In the genomic region with DNA sequence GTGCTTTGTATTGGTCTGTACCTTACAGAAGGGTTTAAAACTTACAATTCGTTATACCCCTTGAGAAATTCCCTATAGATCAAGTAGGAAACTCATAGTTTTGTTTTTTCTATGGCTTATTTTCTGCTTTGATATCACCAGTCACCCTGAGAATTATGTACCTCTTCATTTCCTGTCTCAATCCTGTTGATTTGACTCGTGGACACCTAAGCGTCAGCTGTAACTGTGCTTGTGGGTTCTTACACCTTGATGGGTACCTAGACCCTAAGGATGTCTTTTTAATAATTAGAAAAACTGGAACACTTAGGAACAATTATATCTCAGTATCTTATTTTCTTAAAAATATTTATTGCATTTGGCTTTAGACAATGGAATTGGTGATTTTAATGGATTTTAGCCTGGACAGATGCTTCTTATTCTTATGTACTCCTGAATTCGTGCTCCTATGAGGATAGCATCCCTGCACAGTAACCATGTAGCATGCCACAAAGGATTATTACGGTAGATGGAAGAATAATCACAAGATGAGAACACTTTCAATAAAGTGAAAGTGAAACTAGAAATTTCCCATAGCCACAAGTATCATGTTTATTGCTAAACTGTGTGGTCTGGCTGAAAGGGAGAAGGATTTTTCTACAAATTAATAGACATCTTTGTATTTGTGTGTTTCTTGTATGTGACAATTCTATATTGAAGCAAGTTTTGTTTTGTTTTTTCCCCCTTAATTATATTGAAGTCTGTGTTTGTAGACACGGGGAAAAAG, we compare ENCODE assay signal across 9 cellular contexts.
A peak's percentile ranks its signal among the peaks of the same experiment; 100 is the strongest.
DNase-seq lines count a peak whose midpoint lies in the region; ATAC-seq, FAIRE-seq and TF ChIP-seq lines count a peak whose summit lies in the region.
"Had no signal": no experiment of that assay in that cellular context is flagged by ENCODE, and none has a peak within 500 bp of the region (broad histone marks: within the 10 kb centered on the region; RNA-seq: fewer than 3 reads in every experiment).

No MANE protein-coding gene starts in this region.

- H3K36me3 ChIP-seq in SJSA1 (no peaks in the 10 kb centered on the region), kidney (ENCODE audit: control insufficient read depth in 1 of 2, insufficient read depth in 2 of 2, low read length in 2 of 2) (no peaks in the 10 kb centered on the region)

- ATAC-seq in right cardiac atrium: no peak
- ATAC-seq in Right ventricle myocardium superior (ENCODE audit: poor library complexity): no peak
- ATAC-seq in GM19395 (IDR thresholded peaks at IDR 0.05; ENCODE audit: unreplicated experiment): no peak
- no peak for ATAC-seq in HG03442 (IDR thresholded peaks at IDR 0.05; ENCODE audit: unreplicated experiment)
- no peak for ATAC-seq in GM18520 (IDR thresholded peaks at IDR 0.05; ENCODE audit: unreplicated experiment)

- DNase-seq in right cardiac atrium: no peak
- no peak for DNase-seq in Right ventricle myocardium superior
- DNase-seq in SJSA1 (ENCODE audit: low read depth in 1 of 2, low spot score in 2 of 2): peak in 1 of 2 experiments; percentile 19
- DNase-seq in kidney: no peak
- DNase-seq in dermis blood vessel endothelial cell: no peak

- H3K4me3 ChIP-seq in right cardiac atrium (ENCODE audit: low read length): peak overlapping the region; percentile 76
- H3K4me3 ChIP-seq in SJSA1: peak overlapping the region; percentile 18
- H3K4me3 ChIP-seq in kidney (ENCODE audit: low read length in 2 of 2): peak overlapping the region; percentile 47 to 56

- no peak for TF ChIP-seq CTCF in kidney (IDR thresholded peaks at IDR 0.05; ENCODE audit: borderline replicate concordance, extremely low read depth, insufficient read depth)

- H3K9me3 ChIP-seq in right cardiac atrium (ENCODE audit: control insufficient read depth, low read length) (no peaks in the 10 kb centered on the region), SJSA1 (replicated peaks) (no peaks in the 10 kb centered on the region), kidney (ENCODE audit: control insufficient read depth in 1 of 2, low read length in 2 of 2) (no peaks in the 10 kb centered on the region)

- 72% methylated on average over 6 of the region's 6 CpGs for WGBS in right cardiac atrium

- H3K27me3 ChIP-seq in right cardiac atrium (ENCODE audit: control insufficient read depth, insufficient read depth) (no peaks in the 10 kb centered on the region), SJSA1 (replicated peaks) (no peaks in the 10 kb centered on the region)

- H3K27ac ChIP-seq in right cardiac atrium (ENCODE audit: low read length): no peak overlapping the region
- H3K27ac ChIP-seq in SJSA1: peak overlapping the region; percentile 2; the same call in 1 of the 2 replicates
- H3K27ac ChIP-seq in kidney (ENCODE audit: low read depth in 2 of 2, low read length in 2 of 2): no peak overlapping the region

- intact Hi-C loops in right cardiac atrium (cut with DNase I): no loop called here
- intact Hi-C loops in Right ventricle myocardium superior (cut with DNase I): no loop called here
- intact Hi-C loops in kidney (cut with DNase I): no loop called here

- no peak overlapping the region for H3K9ac ChIP-seq in kidney (ENCODE audit: low read length in 2 of 2)

- FAIRE-seq in kidney (lab: Jason Lieb, UNC): no peak
- FAIRE-seq: GM19239 had no signal

- H3K4me1 ChIP-seq in right cardiac atrium (ENCODE audit: control insufficient read depth, insufficient read depth, low read length) (no peaks in the 10 kb centered on the region), SJSA1 (replicated peaks) (no peaks in the 10 kb centered on the region), kidney (ENCODE audit: control insufficient read depth in 1 of 2, insufficient read depth in 1 of 2, low read depth in 1 of 2, low read length in 2 of 2) (no peaks in the 10 kb centered on the region)

Comparison
In these comparisons a context has a peak if more than half of its experiments do, and no peak if none do; other contexts are left out.
1. H3K4me3 ChIP-seq: peak in every context shown above with its lines; median percentile 76 in right cardiac atrium; 52 in kidney; 18 in SJSA1.